ENCODE assay signal across 24 cellular contexts in genomic region chr11:17983569-17983968, GRCh38. TPM values are rescaled to one million over a fixed set of nuclear protein-coding genes. Genes with fewer than 3 reads are reported as not detected.
DNase-seq lines count a peak whose midpoint lies in the region; ATAC-seq, FAIRE-seq and TF ChIP-seq lines count a peak whose summit lies in the region.
"Had no signal": no experiment of that assay in that cellular context is flagged by ENCODE, and none has a peak within 500 bp of the region (broad histone marks: within the 10 kb centered on the region; RNA-seq: fewer than 3 reads in every experiment).

No MANE protein-coding gene starts in this region.

- TF ChIP-seq POLR2A in HepG2 (IDR thresholded peaks at IDR 0.05; ENCODE audit: insufficient read depth in 1 of 2, low read depth in 2 of 2, low read length in 2 of 2) (no peak), right lobe of liver (IDR thresholded peaks at IDR 0.05) (no peak), K562 (conservative IDR thresholded peaks at IDR 0.05) (no peak)

- CTCF ChIA-PET in HepG2 (lab: Yijun Ruan, JAX; ENCODE audit: low intra/inter-chr PET ratio, low total read pairs) = no interaction called here
- CTCF ChIA-PET in K562 (lab: Yijun Ruan, JAX; ENCODE audit: low intra/inter-chr PET ratio) = interaction anchor here (0.5 kb wide), 1 partner anchor 11 kb away, joined by 4 read pairs; no protein-coding TSS in a partner anchor

- no peak overlapping the region for H2AFZ ChIP-seq in HepG2 (ENCODE audit: low read length)
- H2AFZ ChIP-seq in K562 (ENCODE audit: low read depth, low read length) = no peak overlapping the region

- BruUV-seq in HepG2 (replicated peaks; lab: Mats Ljungman, UMichigan) = no TSS peak
- no TSS peak for BruUV-seq in K562 (replicated peaks; lab: Mats Ljungman, UMichigan)

- H3K4me2 ChIP-seq in HepG2 (ENCODE audit: low read depth, low read length) (no peak overlapping the region), K562 (ENCODE audit: insufficient read depth, low read length) (no peak overlapping the region)
- H3K4me2 ChIP-seq: BLaER1 had no signal

- H3K9me3 ChIP-seq in HepG2 (ENCODE audit: low read length) = no peaks in the 10 kb centered on the region
- H3K9me3 ChIP-seq in right lobe of liver = no peaks in the 10 kb centered on the region
- H3K9me3 ChIP-seq in K562 (replicated peaks; ENCODE audit: control insufficient read depth, insufficient read depth, low read depth, low read length) = no peaks in the 10 kb centered on the region
- H3K9me3 ChIP-seq: BE2C, BLaER1 had no signal

- DNase-seq in HepG2 (ENCODE audit: low spot score) (no peak), right lobe of liver (no peak), K562 (ENCODE audit: extremely low read depth in 1 of 4, low spot score in 3 of 4) (no peak)
- no peak for DNase-seq in activated CD4-positive, CD25-positive, alpha-beta regulatory T cell (lab: John Stamatoyannopoulos, UW)
- DNase-seq: ACHN; BE2C; C1 segment of cervical spinal cord; CD4-positive, alpha-beta memory T cell; CD4-positive, CD25-positive, alpha-beta regulatory T cell; CD8-positive, alpha-beta memory T cell; COR-L47; DMS 273 treated with DMSO at 0.1 percent for 48 hours; DMS153; DMS53; DMS79; DND-41; EL; GDM1 had no signal

- no peak for ATAC-seq in HepG2
- no peak for ATAC-seq in right lobe of liver
- ATAC-seq in K562 = no peak
- ATAC-seq in HG02870 (IDR thresholded peaks at IDR 0.05; ENCODE audit: unreplicated experiment) = no peak
- ATAC-seq: GM12878 had no signal

- H3K36me3 ChIP-seq in HepG2 (replicated peaks in 1 of 2; ENCODE audit: control insufficient read depth in 1 of 2, insufficient read depth in 2 of 2, low read length in 2 of 2) = peaks cover 4 to 51% of the 10 kb centered on the region in 2 experiments
- H3K36me3 ChIP-seq in right lobe of liver = no peaks in the 10 kb centered on the region
- H3K36me3 ChIP-seq in K562 (ENCODE audit: control insufficient read depth, insufficient read depth, low read length) = peaks cover 16% of the 10 kb centered on the region; the same call in 2 of the 3 replicates
- H3K36me3 ChIP-seq: BE2C had no signal

- H3K27me3 ChIP-seq in HepG2 (ENCODE audit: control insufficient read depth in 1 of 2, insufficient read depth in 2 of 2, low read length in 2 of 2) (no peaks in the 10 kb centered on the region), right lobe of liver (no peaks in the 10 kb centered on the region), K562 (ENCODE audit: control insufficient read depth in 2 of 2, insufficient read depth in 2 of 2, low read length in 2 of 2) (no peaks in the 10 kb centered on the region)
- H3K27me3 ChIP-seq: BE2C, BLaER1 had no signal

- H3K4me1 ChIP-seq in HepG2 (ENCODE audit: insufficient read depth, low read length) (peaks cover 58% of the 10 kb centered on the region), right lobe of liver (peaks cover 0 to 20% (median 6%) of the 10 kb centered on the region in 4 donors), K562 (replicated peaks in 1 of 2; ENCODE audit: control insufficient read depth in 2 of 2, insufficient read depth in 2 of 2, low read length in 2 of 2) (no peaks in the 10 kb centered on the region)
- H3K4me1 ChIP-seq: BE2C, BLaER1 had no signal

- H3K79me2 ChIP-seq in HepG2 (ENCODE audit: insufficient read depth, low read length) (no peaks in the 10 kb centered on the region), K562 (ENCODE audit: control insufficient read depth, insufficient read depth, low read length) (no peaks in the 10 kb centered on the region)

- no peak overlapping the region for H3K27ac ChIP-seq in HepG2 (ENCODE audit: extremely low read length, insufficient read depth, low read length)
- H3K27ac ChIP-seq in right lobe of liver = no peak overlapping the region
- no peak overlapping the region for H3K27ac ChIP-seq in K562 (ENCODE audit: extremely low read depth, low read depth, low read length)
- H3K27ac ChIP-seq: 22Rv1, BLaER1 had no signal

- no peak for TF ChIP-seq RAD21 in HepG2 (CRISPR knock-in tag; IDR thresholded peaks at IDR 0.05)
- TF ChIP-seq RAD21 in K562 (CRISPR knock-in tag; conservative IDR thresholded peaks at IDR 0.05 in 1 of 2, IDR thresholded peaks at IDR 0.05 in 1 of 2) = no peak

- H4K20me1 ChIP-seq in HepG2 (ENCODE audit: insufficient read depth, low read length) (peaks cover 10% of the 10 kb centered on the region), K562 (replicated peaks; ENCODE audit: control insufficient read depth, insufficient read depth, low read length) (0 out of 2 replicates have a peak, but pooled peaks cover 4% of the 10 kb centered on the region)

- no peak for TF ChIP-seq EP300 in HepG2 (IDR thresholded peaks at IDR 0.05; ENCODE audit: low read depth in 2 of 2, low read length in 2 of 2)
- TF ChIP-seq EP300 in HepG2 (CRISPR knock-in tag; IDR thresholded peaks at IDR 0.05; ENCODE audit: borderline replicate concordance) = no peak
- TF ChIP-seq EP300 in K562 (IDR thresholded peaks at IDR 0.05; ENCODE audit: low read length) = no peak

- TF ChIP-seq CTCF in HepG2 (CRISPR knock-in tag; IDR thresholded peaks at IDR 0.05) (no peak), right lobe of liver (IDR thresholded peaks at IDR 0.05) (no peak), K562 (IDR thresholded peaks at IDR 0.05 in 2 of 3, conservative IDR thresholded peaks at IDR 0.05 in 1 of 3; ENCODE audit: insufficient read depth in 2 of 3, low read depth in 1 of 3, low read length in 3 of 3) (no peak)

- H3K9ac ChIP-seq in HepG2 (ENCODE audit: insufficient read depth, low read depth, low read length) (no peak overlapping the region), K562 (ENCODE audit: insufficient read depth in 1 of 2, low read depth in 2 of 2, low read length in 2 of 2) (no peak overlapping the region)
- H3K9ac ChIP-seq: BLaER1 had no signal

- H3K9me1 ChIP-seq in K562 (ENCODE audit: control insufficient read depth, insufficient read depth, low read length) = no peaks in the 10 kb centered on the region

- intact Hi-C loops in HepG2 (cut with micrococcal nuclease; ENCODE audit: unreplicated experiment) = no loop called here
- intact Hi-C loops in right lobe of liver (cut with DNase I) = loop anchor here in 1 of 2 donors (10.0 kb wide), 1 partner anchor 379 kb away; no protein-coding TSS in a partner anchor
- intact Hi-C loops in K562 (cut with micrococcal nuclease) = no loop called here

- H3K4me3 ChIP-seq in HepG2 (replicated peaks in 1 of 3; ENCODE audit: insufficient read depth in 1 of 3, low read depth in 2 of 3, low read length in 3 of 3) = no peak overlapping the region
- H3K4me3 ChIP-seq in right lobe of liver = no peak overlapping the region
- no peak overlapping the region for H3K4me3 ChIP-seq in K562
- H3K4me3 ChIP-seq: BLaER1, GM12878 had no signal

- POLR2A ChIA-PET in HepG2 (lab: Yijun Ruan, JAX) (no interaction called here), K562 (lab: Yijun Ruan, JAX) (no interaction called here)

- in situ Hi-C loops in HepG2 (cut with HindIII; ENCODE audit: extremely low pct_ligation_motif_present, low pct_unique_long_range_greater_than_20kb) = no loop called here
- in situ Hi-C loops in K562 (cut with MboI) = no loop called here

- 95% methylated on average over 1 of the region's 1 CpG for WGBS in HepG2 (ENCODE audit: low lambda C conversion rate)
- 73% methylated on average over 1 of the region's 1 CpG for WGBS in right lobe of liver (ENCODE audit: insufficient coverage, low coverage, low lambda C conversion rate, missing lambda C conversion rate)
- WGBS in K562 (ENCODE audit: insufficient coverage, low coverage, missing lambda C conversion rate) = 88% methylated on average over 1 of the region's 1 CpG

- FAIRE-seq in HepG2 (lab: Jason Lieb, UNC) (no peak), K562 (lab: Jason Lieb, UNC) (no peak)
- FAIRE-seq: GM12878, GM12892, GM18507 had no signal

RNA-seq across cellular contexts. Expression of gene SERGEF, which starts 29.3 kb away (rescaled TPM):
- total RNA-seq in HepG2 (2016; rRNA removed; fragmentation: Illumina TruSeq; extraction: Trizol) (114 and 117 TPM in 2 replicates), right lobe of liver (10 to 100 TPM in 4 of 6 experiments, 1 to 10 TPM in 2; 8.4 to 19.5 (median 15.8) TPM), K562 (2014; rRNA removed) (17.4 and 25.1 TPM in 2 replicates), K562 (2014; rRNA removed; fragmentation: Illumina TruSeq; extraction: Trizol) (25.6 and 30.4 TPM in 2 replicates), K562 (2015; rRNA removed; fragmentation: Illumina TruSeq; extraction: Trizol) (21.1 and 23.1 TPM in 2 replicates), K562 (2021) (28.0 and 31.4 TPM in 2 replicates)
- 439 and 477 TPM in 2 replicates for total RNA-seq in HepG2 (2016; cell fraction: cytosol; rRNA removed; fragmentation: Illumina TruSeq; extraction: Trizol; ENCODE audit: low read depth)
- total RNA-seq in HepG2 (2016; cell fraction: insoluble cytoplasmic fraction; rRNA removed; fragmentation: Illumina TruSeq; extraction: Trizol) = 109 and 122 TPM in 2 replicates
- 317 and 361 TPM in 2 replicates for total RNA-seq in HepG2 (2016; cell fraction: membrane; rRNA removed; fragmentation: Illumina TruSeq; extraction: Trizol)
- 64.9 and 76.4 TPM in 2 replicates for total RNA-seq in HepG2 (2016; cell fraction: nucleus; rRNA removed; fragmentation: Illumina TruSeq; extraction: Trizol)
- polyA plus RNA-seq in HepG2 (2011; rRNA removed) (54.5 and 62.6 TPM in 2 replicates), K562 (2011; rRNA removed) (16.1 and 19.2 TPM in 2 replicates), K562 (2014; fragmentation: Illumina TruSeq; extraction: Trizol) (19.9 and 23.2 TPM in 2 replicates), K562 (2014; fragmentation: Nextera tagmentation; extraction: Ambion mirVana) (10 to 100 TPM; 10.2 to 20.4 TPM), K562 (2014; rRNA removed) (14.1 and 15.3 TPM in 2 replicates)
- polyA plus RNA-seq in HepG2 (2011; cell fraction: cytosol; rRNA removed) = 59.1 and 61.0 TPM in 2 replicates
- polyA plus RNA-seq in HepG2 (2011; cell fraction: nucleus; rRNA removed) = 56.3 and 60.9 TPM in 2 replicates
- 73.3 and 103 TPM in 2 replicates for polyA plus RNA-seq in HepG2 (2012)
- polyA plus RNA-seq in HepG2 (2016; cell fraction: cytosol; fragmentation: Illumina TruSeq; extraction: Trizol; ENCODE audit: low read depth) = 141 and 153 TPM in 2 replicates
- polyA plus RNA-seq in HepG2 (2016; cell fraction: insoluble cytoplasmic fraction; fragmentation: Illumina TruSeq; extraction: Trizol; ENCODE audit: low read depth) = 81.0 and 82.1 TPM in 2 replicates
- 156 and 162 TPM in 2 replicates for polyA plus RNA-seq in HepG2 (2016; cell fraction: membrane; fragmentation: Illumina TruSeq; extraction: Trizol; ENCODE audit: low read depth)
- 63.3 and 66.3 TPM in 2 replicates for polyA plus RNA-seq in HepG2 (2016; cell fraction: nucleus; fragmentation: Illumina TruSeq; extraction: Trizol; ENCODE audit: insufficient read depth, low read depth)
- 28.1 and 97.6 TPM in 2 replicates for polyA minus RNA-seq in HepG2 (2011; rRNA and poly(A)+ RNA removed; ENCODE audit: low replicate concordance)
- 39.2 and 52.7 TPM in 2 replicates for polyA minus RNA-seq in HepG2 (2011; cell fraction: cytosol; rRNA and poly(A)+ RNA removed)
- polyA minus RNA-seq in HepG2 (2011; cell fraction: nucleus; rRNA and poly(A)+ RNA removed) = 105 and 132 TPM in 2 replicates
- total RNA-seq in K562 (2011; cell fraction: chromatin; rRNA removed; ENCODE audit: low replicate concordance) = 39.9 and 64.0 TPM in 2 replicates
- 20.0 and 23.5 TPM in 2 replicates for total RNA-seq in K562 (2011; cell fraction: nucleolus; rRNA removed)
- 23.7 and 32.1 TPM in 2 replicates for total RNA-seq in K562 (2011; cell fraction: nucleoplasm; rRNA removed)
- 13.6 and 16.2 TPM in 2 replicates for polyA plus RNA-seq in K562 (2011; cell fraction: cytosol; rRNA removed)
- 14.1 and 20.3 TPM in 2 replicates for polyA plus RNA-seq in K562 (2011; cell fraction: nucleus; rRNA removed)
- polyA plus RNA-seq in K562 (2012) = 28.4 and 48.0 TPM in 2 replicates
- polyA minus RNA-seq in K562 (2011; rRNA and poly(A)+ RNA removed) = 39.8 and 45.0 TPM in 2 replicates
- polyA minus RNA-seq in K562 (2011; cell fraction: cytosol; rRNA and poly(A)+ RNA removed) = 7.5 and 13.9 TPM in 2 replicates
- 20.9 and 24.0 TPM in 2 replicates for polyA minus RNA-seq in K562 (2011; cell fraction: nucleus; rRNA and poly(A)+ RNA removed)

Comparison
In these comparisons a context has a peak if more than half of its experiments do, and no peak if none do; other contexts are left out.
1. Of the 241 proteins assayed by ChIP-seq in both HepG2 and K562: peak only in HepG2: MAFK; only in K562: none; in both: none; in neither: 240.